Comparison of ENCODE assay signal across 14 cellular contexts in genomic region chr2:101815739-101816391, GRCh38.
A peak's percentile ranks its signal among the peaks of the same experiment; 100 is the strongest.
DNase-seq lines count a peak whose midpoint lies in the region; ATAC-seq and TF ChIP-seq lines count a peak whose summit lies in the region.
"Had no signal": no experiment of that assay in that cellular context is flagged by ENCODE, and none has a peak within 500 bp of the region (broad histone marks: within the 10 kb centered on the region; RNA-seq: fewer than 3 reads in every experiment).

No MANE protein-coding gene starts in this region.

- DNase-seq in DMS 273 (lab: John Stamatoyannopoulos, UW; ENCODE audit: unreplicated experiment) (peak; percentile 69), DMS 273 treated with DMSO at 0.1 percent for 48 hours (lab: John Stamatoyannopoulos, UW) (no peak), WTC11 (ENCODE audit: low spot score) (no peak), heart right ventricle (no peak), sciatic nerve (ENCODE audit: low spot score) (no peak), DMS114 treated with DMSO at 0.1 percent for 48 hours (lab: John Stamatoyannopoulos, UW; ENCODE audit: unreplicated experiment) (no peak), activated T-cell treated with anti-CD3 and anti-CD28 coated beads for 4 hours (no peak)
- DNase-seq: activated CD4-positive, CD25-positive, alpha-beta regulatory T cell treated with anti-CD3 and anti-CD28 coated beads, Interleukin-2, amount 50 U/mL, for 72 hours; NCI-H2227 treated with DMSO at 0.1 percent for 48 hours; SIG-M5 had no signal

- peak overlapping the region in 5 of 10 donors; percentile 1 to 34 (median 17) for H3K27ac ChIP-seq in heart right ventricle
- H3K27ac ChIP-seq: 22Rv1, thoracic aorta had no signal

- WGBS in heart right ventricle, 2 donors, result 51 to 59% methylated on average over 14 of the region's 14 CpGs

- no peaks in the 10 kb centered on the region for H3K27me3 ChIP-seq in heart right ventricle

- peak overlapping the region; percentile 67 for H3K27ac Mint-ChIP-seq in WTC11

- peaks cover 74% of the 10 kb centered on the region for H3K4me1 Mint-ChIP-seq in WTC11

- intact Hi-C loops in heart right ventricle (cut with DNase I) (no loop called here), sciatic nerve (cut with DNase I) (no loop called here)

- TF ChIP-seq CTCF in WTC11 (IDR thresholded peaks at IDR 0.05) (no peak), heart right ventricle (IDR thresholded peaks at IDR 0.05) (peak in 2 of 9 donors; percentile 5 to 17)

- peaks cover 10 to 95% (median 77%) of the 10 kb centered on the region in 9 donors for H3K4me1 ChIP-seq in heart right ventricle

- H3K36me3 Mint-ChIP-seq in WTC11, result peaks cover 7% of the 10 kb centered on the region; the same call in 1 of the 2 replicates

- no peaks in the 10 kb centered on the region for H3K27me3 Mint-ChIP-seq in WTC11 (ENCODE audit: low read depth)

- H3K4me3 ChIP-seq in heart right ventricle, result no peak overlapping the region
- H3K4me3 ChIP-seq: lung, thoracic aorta had no signal

- POLR2A ChIA-PET in WTC11 (lab: Charles Lee), result no interaction called here

- CTCF ChIA-PET in WTC11 (lab: Charles Lee), result interaction anchor here (0.6 to 1.4 kb wide), 3 partner anchors 16 to 196 kb away, joined by 3 to 6 read pairs (median 4); no protein-coding TSS in a partner anchor

- H3K9me3 ChIP-seq in heart right ventricle, result no peaks in the 10 kb centered on the region
- H3K9me3 ChIP-seq: thoracic aorta had no signal

- no peak overlapping the region for H3K4me3 Mint-ChIP-seq in WTC11

- no peaks in the 10 kb centered on the region for H3K9me3 Mint-ChIP-seq in WTC11

- H3K36me3 ChIP-seq in heart right ventricle, result no peaks in the 10 kb centered on the region
- H3K36me3 ChIP-seq: thoracic aorta had no signal

- ATAC-seq in WTC11, result peak; percentile 54
- peak in 6 of 8 donors; percentile 19 to 56 (median 36) for ATAC-seq in heart right ventricle
- peak; percentile 89 for ATAC-seq in sciatic nerve
- ATAC-seq in activated CD4-positive, CD25-positive, alpha-beta regulatory T cell treated with anti-CD3 and anti-CD28 coated beads, Interleukin-2, amount 50 U/mL, for 24 hours, result no peak

TF ChIP-seq in WTC11, 78 proteins besides CTCF, POLR2A, EP300 and RAD21:
- no peak for TF ChIP-seq FOXK1 (CRISPR knock-in tag; IDR thresholded peaks at IDR 0.05)
- TF ChIP-seq EMX1 (CRISPR knock-in tag; IDR thresholded peaks at IDR 0.05), result no peak
- TF ChIP-seq ERG (CRISPR knock-in tag; IDR thresholded peaks at IDR 0.05), result no peak
- no peak for TF ChIP-seq CDX4 (CRISPR knock-in tag; IDR thresholded peaks at IDR 0.05; ENCODE audit: borderline replicate concordance)
TF ChIP-seq in WTC11: peak in this region for 0.

Comparison
In these comparisons a context has a peak if more than half of its experiments do, and no peak if none do; other contexts are left out.
1. ATAC-seq: peak in WTC11 (single experiment), heart right ventricle (6 of 8) and sciatic nerve (single experiment); none in activated CD4-positive, CD25-positive, alpha-beta regulatory T cell treated with anti-CD3 and anti-CD28 coated beads, Interleukin-2, amount 50 U/mL, for 24 hours (0 of 2).